Comparison of ENCODE assay signal across 8 cellular contexts in the genomic region with DNA sequence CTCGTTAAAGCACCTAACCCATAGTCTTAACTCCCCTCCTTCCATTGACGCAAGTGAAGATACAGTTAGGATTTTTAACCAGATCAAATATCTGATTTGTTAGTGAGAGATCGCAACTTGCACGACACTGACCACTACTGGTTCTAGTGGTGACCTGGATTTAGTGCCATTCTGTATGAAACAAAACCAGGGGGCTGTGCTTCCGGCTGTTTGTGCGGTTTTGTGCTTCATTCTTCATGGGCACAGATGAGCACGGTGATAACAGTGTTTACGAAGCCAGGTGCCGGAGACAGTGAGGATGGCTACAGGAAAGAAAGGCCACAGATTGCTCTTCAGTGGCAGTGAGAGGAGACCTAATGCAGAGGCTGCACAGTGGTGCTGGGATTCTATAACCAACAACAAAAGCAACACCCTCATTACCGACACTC.
DNase-seq lines count a peak whose midpoint lies in the region; ATAC-seq and TF ChIP-seq lines count a peak whose summit lies in the region.

No MANE protein-coding gene starts in this region.

- H3K36me3 ChIP-seq in OCI-LY3 (replicated peaks; ENCODE audit: low read depth, low read length) (no peaks in the 10 kb centered on the region), neural progenitor cell (no peaks in the 10 kb centered on the region), esophagus muscularis mucosa (no peaks in the 10 kb centered on the region), left ventricle myocardium inferior (no peaks in the 10 kb centered on the region)

- H3K9me3 ChIP-seq in OCI-LY3 (ENCODE audit: insufficient read depth, low read length) (no peaks in the 10 kb centered on the region), neural progenitor cell (ENCODE audit: low read depth) (no peaks in the 10 kb centered on the region), esophagus muscularis mucosa (no peaks in the 10 kb centered on the region), left ventricle myocardium inferior (replicated peaks) (no peaks in the 10 kb centered on the region)

- WGBS in esophagus muscularis mucosa, result 58% methylated on average over 10 of the region's 10 CpGs

- H3K27me3 Mint-ChIP-seq in activated naive CD4-positive, alpha-beta T cell treated with anti-CD3 and anti-CD28 coated beads for 36 hours (ENCODE audit: low read depth), result no peaks in the 10 kb centered on the region
- H3K27me3 Mint-ChIP-seq in neural progenitor cell (ENCODE audit: insufficient read depth, low read depth), result peaks cover 5% of the 10 kb centered on the region

- ATAC-seq in HG02885 (IDR thresholded peaks at IDR 0.05; ENCODE audit: poor library complexity, unreplicated experiment), result no peak

- TF ChIP-seq EP300 in esophagus muscularis mucosa (IDR thresholded peaks at IDR 0.05), result no peak

- H3K27ac Mint-ChIP-seq in activated naive CD4-positive, alpha-beta T cell treated with anti-CD3 and anti-CD28 coated beads for 36 hours, result peak overlapping the region; percentile 90
- H3K27ac Mint-ChIP-seq in neural progenitor cell, result peak overlapping the region; percentile 88

- H3K4me3 Mint-ChIP-seq in activated naive CD4-positive, alpha-beta T cell treated with anti-CD3 and anti-CD28 coated beads for 36 hours, result peak overlapping the region; percentile 71
- peak overlapping the region; percentile 41 for H3K4me3 Mint-ChIP-seq in neural progenitor cell

- H2AFZ ChIP-seq in OCI-LY3 (ENCODE audit: low read depth, low read length) (no peak overlapping the region), neural progenitor cell (replicated peaks) (no peak overlapping the region)

- no peak for TF ChIP-seq POLR2A in esophagus muscularis mucosa (IDR thresholded peaks at IDR 0.05; ENCODE audit: low read depth)

- H3K9me3 Mint-ChIP-seq in activated naive CD4-positive, alpha-beta T cell treated with anti-CD3 and anti-CD28 coated beads for 36 hours, result no peaks in the 10 kb centered on the region
- H3K9me3 Mint-ChIP-seq in neural progenitor cell, result no peaks in the 10 kb centered on the region

- CTCF ChIA-PET in activated naive CD4-positive, alpha-beta T cell treated with anti-CD3 and anti-CD28 coated beads for 36 hours (lab: Charles Lee), result interaction anchor here (0.6 to 4.0 kb wide), 7 partner anchors 9 to 195 kb away, joined by 3 to 27 read pairs (median 8); no protein-coding TSS in a partner anchor

- peaks cover 90% of the 10 kb centered on the region for H3K4me1 Mint-ChIP-seq in activated naive CD4-positive, alpha-beta T cell treated with anti-CD3 and anti-CD28 coated beads for 36 hours (ENCODE audit: low read depth)
- peaks cover 51% of the 10 kb centered on the region for H3K4me1 Mint-ChIP-seq in neural progenitor cell

- no peaks in the 10 kb centered on the region for H3K79me2 ChIP-seq in OCI-LY3 (ENCODE audit: low read length)
- no peaks in the 10 kb centered on the region for H3K79me2 ChIP-seq in neural progenitor cell (ENCODE audit: low read depth)

- peaks cover 5% of the 10 kb centered on the region for H3K36me3 Mint-ChIP-seq in activated naive CD4-positive, alpha-beta T cell treated with anti-CD3 and anti-CD28 coated beads for 36 hours (ENCODE audit: low read depth)
- peaks cover 3% of the 10 kb centered on the region for H3K36me3 Mint-ChIP-seq in neural progenitor cell

- H3K27me3 ChIP-seq in OCI-LY3 (ENCODE audit: low read depth, low read length), result peaks cover 19% of the 10 kb centered on the region; the same call in 1 of the 2 replicates
- no peaks in the 10 kb centered on the region for H3K27me3 ChIP-seq in neural progenitor cell
- no peaks in the 10 kb centered on the region for H3K27me3 ChIP-seq in esophagus muscularis mucosa
- no peaks in the 10 kb centered on the region for H3K27me3 ChIP-seq in left ventricle myocardium inferior (ENCODE audit: low read depth)

- H3K4me1 ChIP-seq in OCI-LY3 (ENCODE audit: low read length), result peaks cover 7% of the 10 kb centered on the region; the same call in 1 of the 2 replicates
- peaks cover 20% of the 10 kb centered on the region for H3K4me1 ChIP-seq in neural progenitor cell
- H3K4me1 ChIP-seq in esophagus muscularis mucosa, result no peaks in the 10 kb centered on the region
- H3K4me1 ChIP-seq in left ventricle myocardium inferior, result no peaks in the 10 kb centered on the region

- no peak overlapping the region for H3K9ac ChIP-seq in OCI-LY3 (ENCODE audit: low read length)
- H3K9ac ChIP-seq in neural progenitor cell, result no peak overlapping the region

- DNase-seq in activated naive CD4-positive, alpha-beta T cell treated with anti-CD3 and anti-CD28 coated beads for 36 hours, result peak; percentile 82
- DNase-seq in neural progenitor cell (ENCODE audit: low spot score) (no peak), esophagus muscularis mucosa (ENCODE audit: extremely low spot score) (no peak), NCI-H510A (lab: John Stamatoyannopoulos, UW) (no peak), left ventricle myocardium inferior (no peak)

- intact Hi-C loops in activated naive CD4-positive, alpha-beta T cell treated with anti-CD3 and anti-CD28 coated beads for 36 hours (cut with micrococcal nuclease), result loop anchor here (1.0 to 5.0 kb wide), 5 partner anchors 24 to 307 kb away; a partner anchor contains a TSS
- intact Hi-C loops in esophagus muscularis mucosa (cut with DNase I), result no loop called here
- intact Hi-C loops in left ventricle myocardium inferior (cut with micrococcal nuclease), result no loop called here

- H4K20me1 ChIP-seq in OCI-LY3 (ENCODE audit: insufficient read depth, low read length), result no peaks in the 10 kb centered on the region
- H4K20me1 ChIP-seq in neural progenitor cell (ENCODE audit: low read depth), result no peaks in the 10 kb centered on the region

- peaks cover 10% of the 10 kb centered on the region for H3F3A ChIP-seq in neural progenitor cell (ENCODE audit: low read depth)

- no peak overlapping the region for H3K4me2 ChIP-seq in OCI-LY3 (ENCODE audit: low read length)
- peak overlapping the region; percentile 11 for H3K4me2 ChIP-seq in neural progenitor cell

- no peak overlapping the region for H3K27ac ChIP-seq in OCI-LY3 (ENCODE audit: low read length)
- H3K27ac ChIP-seq in neural progenitor cell, result no peak overlapping the region
- no peak overlapping the region for H3K27ac ChIP-seq in esophagus muscularis mucosa (replicated peaks in 1 of 4)
- H3K27ac ChIP-seq in left ventricle myocardium inferior (replicated peaks), result no peak overlapping the region

- peak; percentile 30; the same call in 1 of the 2 replicates for TF ChIP-seq CTCF in GM12874 (IDR thresholded peaks at IDR 0.05; ENCODE audit: insufficient read depth, low read depth, low read length)
- TF ChIP-seq CTCF in OCI-LY3 (IDR thresholded peaks at IDR 0.05; ENCODE audit: low read depth, low read length), result peak; percentile 29
- peak; percentile 33 for TF ChIP-seq CTCF in neural progenitor cell (IDR thresholded peaks at IDR 0.05)
- TF ChIP-seq CTCF in esophagus muscularis mucosa (IDR thresholded peaks at IDR 0.05), result no peak
- no peak for TF ChIP-seq CTCF in left ventricle myocardium inferior (IDR thresholded peaks at IDR 0.05; ENCODE audit: borderline replicate concordance)

- no peak overlapping the region for H3K4me3 ChIP-seq in OCI-LY3 (ENCODE audit: low read length)
- no peak overlapping the region for H3K4me3 ChIP-seq in neural progenitor cell
- no peak overlapping the region for H3K4me3 ChIP-seq in esophagus muscularis mucosa
- H3K4me3 ChIP-seq in left ventricle myocardium inferior, result no peak overlapping the region

Comparison
In these comparisons a context has a peak if more than half of its experiments do, and no peak if none do; other contexts are left out.
1. CTCF ChIP-seq: peak in GM12874 (single experiment), OCI-LY3 (single experiment) and neural progenitor cell (single experiment); none in esophagus muscularis mucosa (0 of 3) and left ventricle myocardium inferior (single experiment).